In genomic region chr3:155743616-155744015, GRCh38 we compare ENCODE assay signal across 8 cellular contexts. TPM values are rescaled to one million over a fixed set of nuclear protein-coding genes. Genes with fewer than 3 reads are reported as not detected.
DNase-seq lines count a peak whose midpoint lies in the region; ATAC-seq and TF ChIP-seq lines count a peak whose summit lies in the region.

No MANE protein-coding gene starts in this region.

- H3K27ac ChIP-seq in heart right ventricle (no peak overlapping the region), lower lobe of right lung (peak overlapping the region; percentile 72), vagina (no peak overlapping the region)

- no peak for TF ChIP-seq POLR2A in vagina (IDR thresholded peaks at IDR 0.05)

- H3K27me3 ChIP-seq in heart right ventricle (peaks cover 0 to 68% (median 49%) of the 10 kb centered on the region in 7 donors), lower lobe of right lung (ENCODE audit: low read depth) (peaks cover 45% of the 10 kb centered on the region), vagina (no peaks in the 10 kb centered on the region)

- WGBS in heart right ventricle, 2 donors = 16 to 18% methylated on average over 8 of the region's 8 CpGs

- intact Hi-C loops in heart right ventricle (cut with DNase I) = loop anchor here in 3 of 10 donors (10.0 kb wide), 3 partner anchors 111 to 131 kb away; partner anchors contain the start of genes GMPS (in 1 of the 3) and SLC33A1 (in 1 of the 3)
- intact Hi-C loops in left ventricle myocardium superior (cut with micrococcal nuclease) = no loop called here
- intact Hi-C loops in lower lobe of right lung (cut with DNase I) = no loop called here
- intact Hi-C loops in vagina (cut with DNase I) = no loop called here

- H3K4me1 ChIP-seq in heart right ventricle (peaks cover 0 to 32% (median 15%) of the 10 kb centered on the region in 9 donors), lower lobe of right lung (peaks cover 31% of the 10 kb centered on the region), vagina (peaks cover 16% of the 10 kb centered on the region)

- H3K36me3 ChIP-seq in heart right ventricle (no peaks in the 10 kb centered on the region), lower lobe of right lung (no peaks in the 10 kb centered on the region), vagina (no peaks in the 10 kb centered on the region)

- ATAC-seq in heart right ventricle = no peak
- ATAC-seq in left ventricle myocardium superior = no peak
- ATAC-seq in lower lobe of right lung = no peak
- no peak for ATAC-seq in GM19397 (IDR thresholded peaks at IDR 0.05; ENCODE audit: unreplicated experiment)

- DNase-seq in heart right ventricle = no peak
- DNase-seq in left ventricle myocardium superior = no peak
- peak; percentile 36 for DNase-seq in astrocyte of the hippocampus (ENCODE audit: low read depth, low spot score)
- no peak for DNase-seq in lower lobe of right lung
- no peak for DNase-seq in vagina (ENCODE audit: extremely low spot score in 2 of 2)
- DNase-seq in COR-L47 (lab: John Stamatoyannopoulos, UW) = no peak
- no peak for DNase-seq in SHP77 treated with DMSO at 0.1 percent for 48 hours (lab: John Stamatoyannopoulos, UW)

- TF ChIP-seq CTCF in heart right ventricle (IDR thresholded peaks at IDR 0.05) (no peak), lower lobe of right lung (IDR thresholded peaks at IDR 0.05) (no peak), vagina (IDR thresholded peaks at IDR 0.05) (no peak)

- H3K9me3 ChIP-seq in heart right ventricle (no peaks in the 10 kb centered on the region), lower lobe of right lung (no peaks in the 10 kb centered on the region), vagina (no peaks in the 10 kb centered on the region)

- peak overlapping the region; percentile 41 to 75 (median 67) for H3K4me3 ChIP-seq in heart right ventricle
- H3K4me3 ChIP-seq in lower lobe of right lung = peak overlapping the region; percentile 63
- peak overlapping the region; percentile 49 to 63 for H3K4me3 ChIP-seq in vagina

RNA-seq across cellular contexts. Expression of gene PLCH1, which starts 1.3 kb away (rescaled TPM):
- total RNA-seq in heart right ventricle (1 to 10 TPM in 1 of 10 donors, under 1 TPM in 9; 0.19 to 2.1 (median 0.51) TPM), left ventricle myocardium superior (0.50 TPM), lower lobe of right lung (14.0 TPM), vagina (0.25 TPM)
- polyA plus RNA-seq in heart right ventricle = 1 to 10 TPM in 1 of 2 donors, under 1 TPM in 1; 0.13 to 1.2 TPM
